Comparison of ENCODE assay signal across 8 cellular contexts in genomic region chr12:113358381-113359132, GRCh38. TPM values are rescaled to one million over a fixed set of nuclear protein-coding genes. Genes with fewer than 3 reads are reported as not detected.
DNase-seq lines count a peak whose midpoint lies in the region; ATAC-seq and TF ChIP-seq lines count a peak whose summit lies in the region.

PLBD2 (plus strand) TSS chr12:113358587; CDS start chr12:113358601, 14 bp downstream.

- POLR2A ChIA-PET in CD8-positive, alpha-beta memory T cell (lab: Charles Lee) = interaction anchor here (0.5 to 2.1 kb wide), 2 partner anchors 24 to 129 kb away, joined by 7 read pairs; partner anchors contain the start of gene SLC8B1
- POLR2A ChIA-PET in activated CD8-positive, alpha-beta memory T cell treated with anti-CD3 and anti-CD28 coated beads for 36 hours (lab: Charles Lee) = interaction anchor here (0.6 to 1.1 kb wide), 4 partner anchors 24 to 243 kb away, joined by 3 to 8 read pairs (median 4); partner anchors contain the start of gene SLC8B1

- no peaks in the 10 kb centered on the region for H3K36me3 ChIP-seq in CD8-positive, alpha-beta memory T cell (ENCODE audit: insufficient read depth, low read length)

- no peaks in the 10 kb centered on the region for H3K36me3 Mint-ChIP-seq in CD8-positive, alpha-beta memory T cell
- no peaks in the 10 kb centered on the region for H3K36me3 Mint-ChIP-seq in memory B cell

- ATAC-seq in GM19463 (IDR thresholded peaks at IDR 0.05; ENCODE audit: unreplicated experiment) = peak; percentile 95
- peak; percentile 88 for ATAC-seq in memory B cell (ENCODE audit: low read depth)

- TF ChIP-seq CTCF in HL-60 (IDR thresholded peaks at IDR 0.05; ENCODE audit: insufficient read depth, low read length) = no peak

- H3K4me3 ChIP-seq in CD8-positive, alpha-beta memory T cell (ENCODE audit: low read length) = peak within 1 kb of the TSS; percentile 76
- peak within 1 kb of the TSS; percentile 87 for H3K4me3 ChIP-seq in HL-60 (replicated peaks; ENCODE audit: insufficient read depth, low read length)

- no peaks in the 10 kb centered on the region for H3K9me3 ChIP-seq in CD8-positive, alpha-beta memory T cell (ENCODE audit: low read length)

- peak within 1 kb of the TSS; percentile 86 to 97 (median 90) for H3K4me3 Mint-ChIP-seq in CD8-positive, alpha-beta memory T cell
- H3K4me3 Mint-ChIP-seq in memory B cell = peak within 1 kb of the TSS; percentile 90

- CTCF ChIA-PET in CD8-positive, alpha-beta memory T cell (lab: Charles Lee) = interaction anchor here (1.7 kb wide), 1 partner anchor 18 kb away, joined by 4 read pairs; no protein-coding TSS in a partner anchor
- CTCF ChIA-PET in activated CD8-positive, alpha-beta memory T cell treated with anti-CD3 and anti-CD28 coated beads for 36 hours (lab: Charles Lee) = no interaction called here

- H3K4me1 ChIP-seq in CD8-positive, alpha-beta memory T cell (ENCODE audit: insufficient read depth, low read length) = peaks cover 17% of the 10 kb centered on the region

- H3K27ac Mint-ChIP-seq in CD8-positive, alpha-beta memory T cell = peak within 1 kb of the TSS; percentile 69 to 97 (median 95)
- H3K27ac Mint-ChIP-seq in memory B cell = peak within 1 kb of the TSS; percentile 86

- peaks cover 0 to 3% of the 10 kb centered on the region in 2 donors for H3K27me3 Mint-ChIP-seq in CD8-positive, alpha-beta memory T cell
- no peaks in the 10 kb centered on the region for H3K27me3 Mint-ChIP-seq in memory B cell

- peak; percentile 91 to 97 (median 93) for DNase-seq in CD8-positive, alpha-beta memory T cell
- DNase-seq in HL-60 (ENCODE audit: low read depth in 1 of 2, low spot score in 1 of 2) (peak; percentile 90 to 91), NOMO-1 (lab: John Stamatoyannopoulos, UW; ENCODE audit: unreplicated experiment in 2 of 2) (peak; percentile 92 to 97), memory B cell (ENCODE audit: low spot score in 2 of 2) (peak; percentile 83 to 88)
- peak; percentile 95 for DNase-seq in effector CD8-positive, alpha-beta T cell (lab: John Stamatoyannopoulos, UW)
- peak; percentile 89 for DNase-seq in stimulated activated CD8-positive, alpha-beta memory T cell treated with anti-CD3 and anti-CD28 coated beads, Interleukin-12 subunit alpha, Interleukin-12 subunit beta, amount 100 ng/mL, for 1 hour (ENCODE audit: low read depth)

- H3K4me1 Mint-ChIP-seq in CD8-positive, alpha-beta memory T cell = peaks cover 16 to 30% (median 22%) of the 10 kb centered on the region in 3 donors
- H3K4me1 Mint-ChIP-seq in memory B cell = peaks cover 15% of the 10 kb centered on the region

- no peaks in the 10 kb centered on the region for H3K9me3 Mint-ChIP-seq in CD8-positive, alpha-beta memory T cell
- H3K9me3 Mint-ChIP-seq in memory B cell = no peaks in the 10 kb centered on the region

- H3K27me3 ChIP-seq in CD8-positive, alpha-beta memory T cell (ENCODE audit: insufficient read depth, low read length, poor library complexity, severe bottlenecking) = no peaks in the 10 kb centered on the region
- H3K27me3 ChIP-seq in HL-60 (ENCODE audit: insufficient read depth, poor library complexity, severe bottlenecking) = no peaks in the 10 kb centered on the region

- H3K27ac ChIP-seq in CD8-positive, alpha-beta memory T cell (ENCODE audit: low read depth, low read length) = peak within 1 kb of the TSS; percentile 72
- peak within 1 kb of the TSS; percentile 48 for H3K27ac ChIP-seq in HL-60 (replicated peaks)

RNA-seq across cellular contexts. Expression of gene PLBD2, which starts in this region (rescaled TPM):
- 10 to 100 TPM; 19.5 to 20.7 TPM for total RNA-seq in CD8-positive, alpha-beta memory T cell
- polyA plus RNA-seq in CD8-positive, alpha-beta memory T cell = 10.0 TPM
- total RNA-seq in activated CD8-positive, alpha-beta memory T cell treated with anti-CD3 and anti-CD28 coated beads for 36 hours = 10 to 100 TPM; 21.2 to 21.7 TPM

Comparison
In these comparisons a context has a peak if more than half of its experiments do, and no peak if none do; other contexts are left out.
1. Peak in every context shown above with its lines: DNase-seq, ATAC-seq, H3K4me3 ChIP-seq and H3K27ac ChIP-seq.